Comparison of ENCODE assay signal across 11 cellular contexts in genomic region chr10:48439581-48440041, GRCh38.
A peak's percentile ranks its signal among the peaks of the same experiment; 100 is the strongest.
DNase-seq lines count a peak whose midpoint lies in the region; ATAC-seq and TF ChIP-seq lines count a peak whose summit lies in the region.
"Had no signal": no experiment of that assay in that cellular context is flagged by ENCODE, and none has a peak within 500 bp of the region (broad histone marks: within the 10 kb centered on the region; RNA-seq: fewer than 3 reads in every experiment).

No MANE protein-coding gene starts in this region.

- peak; percentile 25 to 50 for DNase-seq in NOMO-1 (lab: John Stamatoyannopoulos, UW; ENCODE audit: unreplicated experiment in 2 of 2)
- peak; percentile 41 for DNase-seq in ecto neural progenitor cell (ENCODE audit: low spot score)
- DNase-seq in left lobe of liver (ENCODE audit: low spot score) = peak; percentile 47
- DNase-seq in spleen = peak; percentile 46
- no peak for DNase-seq in posterior vena cava (ENCODE audit: low spot score)
- no peak for DNase-seq in naive thymus-derived CD4-positive, alpha-beta T cell
- no peak for DNase-seq in T-cell
- DNase-seq: effector memory CD4-positive, alpha-beta T cell; NCI-H446 had no signal

- H3K27ac ChIP-seq in spleen = no peak overlapping the region
- H3K27ac ChIP-seq in naive thymus-derived CD4-positive, alpha-beta T cell (ENCODE audit: low read depth, low read length) = no peak overlapping the region
- H3K27ac ChIP-seq: HL-60 had no signal

- no peaks in the 10 kb centered on the region for H3K4me1 ChIP-seq in spleen
- H3K4me1 ChIP-seq in naive thymus-derived CD4-positive, alpha-beta T cell (ENCODE audit: control insufficient read depth in 2 of 2, insufficient read depth in 2 of 2, low read length in 2 of 2) = no peaks in the 10 kb centered on the region

- H3K4me3 ChIP-seq in spleen = no peak overlapping the region
- no peak overlapping the region for H3K4me3 ChIP-seq in naive thymus-derived CD4-positive, alpha-beta T cell (ENCODE audit: low read length)

- no peak for TF ChIP-seq POLR2A in spleen (IDR thresholded peaks at IDR 0.05)

- ATAC-seq in left lobe of liver (peak; percentile 64), HG03095 (IDR thresholded peaks at IDR 0.05; ENCODE audit: unreplicated experiment) (no peak), T-cell (replicated peaks in 1 of 4) (no peak)
- ATAC-seq in naive thymus-derived CD4-positive, alpha-beta T cell = no peak

- no peaks in the 10 kb centered on the region for H3K27me3 Mint-ChIP-seq in naive thymus-derived CD4-positive, alpha-beta T cell
- H3K27me3 Mint-ChIP-seq in T-cell = no peaks in the 10 kb centered on the region

- H3K27me3 ChIP-seq in spleen (replicated peaks in 1 of 7) = no peaks in the 10 kb centered on the region
- no peaks in the 10 kb centered on the region for H3K27me3 ChIP-seq in naive thymus-derived CD4-positive, alpha-beta T cell (ENCODE audit: control insufficient read depth in 2 of 2, insufficient read depth in 2 of 2, low read length in 2 of 2)

- POLR2A ChIA-PET in naive thymus-derived CD4-positive, alpha-beta T cell (lab: Charles Lee) = interaction anchor here (1.3 kb wide), 1 partner anchor 8 kb away, joined by 4 read pairs; no protein-coding TSS in a partner anchor
- POLR2A ChIA-PET in T-cell (lab: Charles Lee) = no interaction called here

- H3K9me3 Mint-ChIP-seq in naive thymus-derived CD4-positive, alpha-beta T cell = no peaks in the 10 kb centered on the region
- no peaks in the 10 kb centered on the region for H3K9me3 Mint-ChIP-seq in T-cell

- no peak for TF ChIP-seq CTCF in spleen (IDR thresholded peaks at IDR 0.05 in 8 of 11, conservative IDR thresholded peaks at IDR 0.05 in 3 of 11)

- H3K9me3 ChIP-seq in spleen = no peaks in the 10 kb centered on the region
- no peaks in the 10 kb centered on the region for H3K9me3 ChIP-seq in naive thymus-derived CD4-positive, alpha-beta T cell (ENCODE audit: control insufficient read depth in 2 of 3, low read length in 3 of 3)

- WGBS in spleen, 5 donors = 75 to 86% (median 81%) methylated on average over 10 of the region's 10 CpGs

- H3K36me3 Mint-ChIP-seq in naive thymus-derived CD4-positive, alpha-beta T cell = peaks cover 0 to 10% (median under 1%) of the 10 kb centered on the region in 5 donors
- peaks cover 16% of the 10 kb centered on the region for H3K36me3 Mint-ChIP-seq in T-cell

- H3K27ac Mint-ChIP-seq in naive thymus-derived CD4-positive, alpha-beta T cell = no peak overlapping the region
- no peak overlapping the region for H3K27ac Mint-ChIP-seq in T-cell

- CTCF ChIA-PET in naive thymus-derived CD4-positive, alpha-beta T cell (lab: Charles Lee) = no interaction called here
- CTCF ChIA-PET in T-cell (lab: Charles Lee) = no interaction called here

- H3K36me3 ChIP-seq in spleen = peaks cover 0 to 34% (median 4%) of the 10 kb centered on the region in 6 donors
- peaks cover 0 to 5% (median 5%) of the 10 kb centered on the region in 3 experiments for H3K36me3 ChIP-seq in naive thymus-derived CD4-positive, alpha-beta T cell (ENCODE audit: control insufficient read depth in 2 of 3, insufficient read depth in 3 of 3, low read length in 3 of 3)

- no peak overlapping the region for H3K4me3 Mint-ChIP-seq in naive thymus-derived CD4-positive, alpha-beta T cell
- no peak overlapping the region for H3K4me3 Mint-ChIP-seq in T-cell

- intact Hi-C loops in spleen (cut with DNase I; ENCODE audit: low total_unique reads) = no loop called here
- intact Hi-C loops in posterior vena cava (cut with DNase I) = no loop called here
- intact Hi-C loops in naive thymus-derived CD4-positive, alpha-beta T cell (cut with micrococcal nuclease) = no loop called here

- H3K4me1 Mint-ChIP-seq in naive thymus-derived CD4-positive, alpha-beta T cell = no peaks in the 10 kb centered on the region
- no peaks in the 10 kb centered on the region for H3K4me1 Mint-ChIP-seq in T-cell

Comparison
In these comparisons a context has a peak if more than half of its experiments do, and no peak if none do; other contexts are left out.
1. DNase-seq: peak in NOMO-1 (2 of 2), ecto neural progenitor cell (single experiment), left lobe of liver (single experiment) and spleen (single experiment); none in posterior vena cava (single experiment), naive thymus-derived CD4-positive, alpha-beta T cell (0 of 9) and T-cell (0 of 34).